In the genomic region with DNA sequence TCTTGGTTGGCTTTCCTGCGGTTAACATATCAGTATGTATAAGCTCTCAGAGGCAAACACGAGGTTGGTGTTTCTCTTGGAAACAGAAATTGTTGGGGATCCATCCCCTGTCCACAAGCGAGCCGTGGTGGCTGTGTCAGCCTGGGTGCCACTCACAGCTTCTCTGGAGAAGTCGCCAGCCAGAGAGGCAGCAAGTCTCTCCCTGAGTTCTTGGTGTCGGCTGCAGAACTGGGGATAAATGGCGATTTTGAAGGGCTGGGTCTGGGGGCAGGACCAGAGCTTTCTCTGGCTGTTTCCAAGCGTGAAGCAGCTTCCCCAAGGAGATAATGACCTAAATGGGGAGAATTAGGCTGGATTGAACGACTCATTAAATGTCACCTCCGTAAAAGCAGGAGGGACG, we compare ENCODE assay signal across 21 cellular contexts.
"Had no signal": no experiment of that assay in that cellular context is flagged by ENCODE, and none has a peak within 500 bp of the region (broad histone marks: within the 10 kb centered on the region; RNA-seq: fewer than 3 reads in every experiment).

No MANE protein-coding gene starts in this region.

- H3K4me1 Mint-ChIP-seq: naive B cell; nephron; stimulated activated naive B cell treated with anti-CD40 and anti-IgM and Interleukin-4, amounts not matched to agents 10 μg/mL and 1 μg/mL and 100 μg/mL, for 72 hours; stimulated activated naive CD8-positive, alpha-beta T cell treated with anti-CD3 and anti-CD28 coated beads, Interleukin-15, amount 100 ng/mL, for 72 hours had no signal

- H3K4me3 Mint-ChIP-seq: naive B cell; nephron; stimulated activated naive B cell treated with anti-CD40 and anti-IgM and Interleukin-4, amounts not matched to agents 10 μg/mL and 1 μg/mL and 100 μg/mL, for 72 hours; stimulated activated naive CD8-positive, alpha-beta T cell treated with anti-CD3 and anti-CD28 coated beads, Interleukin-15, amount 100 ng/mL, for 72 hours had no signal

- H3K27ac Mint-ChIP-seq: naive B cell; nephron; stimulated activated naive B cell treated with anti-CD40 and anti-IgM and Interleukin-4, amounts not matched to agents 10 μg/mL and 1 μg/mL and 100 μg/mL, for 72 hours; stimulated activated naive CD8-positive, alpha-beta T cell treated with anti-CD3 and anti-CD28 coated beads, Interleukin-15, amount 100 ng/mL, for 72 hours had no signal

- H3K36me3 Mint-ChIP-seq: stimulated activated naive B cell treated with anti-CD40 and anti-IgM and Interleukin-4, amounts not matched to agents 10 μg/mL and 1 μg/mL and 100 μg/mL, for 72 hours had no signal

- ATAC-seq: gastrocnemius medialis; heart right ventricle; left ventricle myocardium superior; psoas muscle; sciatic nerve; stimulated activated naive B cell treated with anti-CD40 and anti-IgM and Interleukin-4, amounts not matched to agents 10 μg/mL and 1 μg/mL and 100 μg/mL, for 72 hours; stimulated activated naive CD8-positive, alpha-beta T cell treated with anti-CD3 and anti-CD28 coated beads, Interleukin-15, amount 100 ng/mL, for 72 hours had no signal

- H3K27me3 Mint-ChIP-seq: stimulated activated naive B cell treated with anti-CD40 and anti-IgM and Interleukin-4, amounts not matched to agents 10 μg/mL and 1 μg/mL and 100 μg/mL, for 72 hours had no signal

- H3K27ac ChIP-seq: epithelial cell of prostate, esophagus muscularis mucosa, gastrocnemius medialis, heart right ventricle, parathyroid adenoma, psoas muscle, skin epidermis, thoracic aorta, transverse colon had no signal

- H3K27me3 ChIP-seq: esophagus muscularis mucosa, gastrocnemius medialis, transverse colon had no signal

- H3K36me3 ChIP-seq: esophagus muscularis mucosa, gastrocnemius medialis, heart right ventricle, thoracic aorta, transverse colon had no signal

- H3K9ac ChIP-seq: parathyroid adenoma had no signal

- DNase-seq: effector memory CD4-positive, alpha-beta T cell; gastrocnemius medialis; heart right ventricle; hypothalamus; left ventricle myocardium superior; mesenchymal stem cell; naive B cell; psoas muscle; stimulated activated CD4-positive, alpha-beta T cell treated with anti-CD3 and anti-CD28 coated beads, Interleukin-2, amount 100 ng/mL, for 24 hours; stimulated activated CD4-positive, alpha-beta T cell treated with anti-CD3 and anti-CD28 coated beads, Interleukin-4, amount 100 ng/mL, for 4 hours; stimulated activated naive B cell treated with anti-CD40 and anti-IgM and Interleukin-4, amounts not matched to agents 10 μg/mL and 1 μg/mL and 100 μg/mL, for 72 hours; stimulated activated naive CD8-positive, alpha-beta T cell treated with anti-CD3 and anti-CD28 coated beads, Interleukin-15, amount 100 ng/mL, for 72 hours; transverse colon had no signal

- H3K9me3 ChIP-seq: gastrocnemius medialis, psoas muscle, transverse colon had no signal

- H3K4me3 ChIP-seq: esophagus muscularis mucosa, gastrocnemius medialis, heart right ventricle, lung, psoas muscle, skin epidermis, thoracic aorta, transverse colon had no signal

- H2AFZ ChIP-seq: parathyroid adenoma had no signal

- H3K79me2 ChIP-seq: parathyroid adenoma had no signal
